ENCODE assay signal across 11 cellular contexts in genomic region chr15:23753248-23753647, GRCh38.
"Had no signal": no experiment of that assay in that cellular context is flagged by ENCODE, and none has a peak within 500 bp of the region (broad histone marks: within the 10 kb centered on the region; RNA-seq: fewer than 3 reads in every experiment).

No MANE protein-coding gene starts in this region.

- H3K27ac Mint-ChIP-seq: GM23338, H9, HFFc6 had no signal

- H2AFZ ChIP-seq: GM23248, GM23338 had no signal

- H3K27ac ChIP-seq: GM23248 had no signal

- H3K9ac ChIP-seq: GM23248 had no signal

- H3K9me3 ChIP-seq: HAP-1 had no signal

- ATAC-seq: GM23338, HCT116 had no signal

- H3K4me3 ChIP-seq: GM23248, GM23338, HAP-1 had no signal

- H3K4me1 ChIP-seq: HAP-1 had no signal

- DNase-seq: GM23248, GOT3, H7, H9, HCEC 1CT, HFFc6 had no signal

- H3K36me3 ChIP-seq: HAP-1 had no signal

- H3K4me3 Mint-ChIP-seq: GM23338, H9, HFFc6 had no signal

- H3K4me2 ChIP-seq: GM23338 had no signal

- H3K4me1 Mint-ChIP-seq: GM23338, H9 had no signal

- FAIRE-seq: H1, H54 had no signal
